Comparison of ENCODE assay signal across 8 cellular contexts in the genomic region with DNA sequence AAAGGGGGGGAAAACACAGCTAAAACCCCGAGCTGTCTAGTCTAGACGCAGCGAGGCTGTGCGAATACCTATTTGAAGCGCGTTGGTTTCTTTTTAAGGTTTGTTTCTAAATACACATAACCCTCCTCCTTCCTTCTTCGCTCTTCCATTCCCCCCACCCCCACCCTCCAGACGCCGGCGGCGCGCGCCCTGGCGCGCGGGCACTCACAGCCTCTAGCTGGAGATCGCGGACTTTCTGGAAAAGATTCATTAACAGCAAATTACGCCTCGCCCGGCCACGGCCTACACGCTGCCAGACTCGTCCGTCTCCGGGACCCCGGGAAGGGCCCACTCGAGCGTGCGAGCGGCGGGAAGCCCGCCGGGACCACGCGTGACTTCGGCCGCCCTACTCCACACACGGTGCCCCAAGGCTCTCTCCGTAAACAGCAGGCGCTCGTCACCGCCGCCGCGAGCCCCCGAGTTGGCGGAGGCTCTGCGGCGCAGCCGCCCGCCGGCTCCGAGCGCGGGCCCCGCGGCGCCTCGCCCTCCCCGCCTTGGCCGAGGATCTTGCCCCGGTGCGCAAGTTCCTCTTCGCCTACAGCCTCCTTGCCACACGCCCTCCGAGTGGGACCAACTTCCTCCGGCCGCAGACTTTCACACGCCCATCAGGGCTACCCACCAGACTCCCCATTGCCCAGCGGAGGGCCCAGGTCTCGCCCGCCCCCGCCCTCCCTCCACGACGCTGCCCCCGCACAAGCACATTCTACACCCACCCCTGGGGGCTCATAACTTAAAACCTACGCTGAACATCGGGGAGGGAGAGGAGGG. TPM values are rescaled to one million over a fixed set of nuclear protein-coding genes. Genes with fewer than 3 reads are reported as not detected.
A peak's percentile ranks its signal among the peaks of the same experiment; 100 is the strongest.
DNase-seq lines count a peak whose midpoint lies in the region; ATAC-seq and TF ChIP-seq lines count a peak whose summit lies in the region.

No MANE protein-coding gene starts in this region.

- no peak for TF ChIP-seq RAD21 in SK-N-SH (IDR thresholded peaks at IDR 0.05; ENCODE audit: low read length)

- BruUV-seq in OCI-LY7 (replicated peaks; lab: Mats Ljungman, UMichigan) = no TSS peak

- no peaks in the 10 kb centered on the region for H3K27me3 Mint-ChIP-seq in memory B cell

- peaks cover 16% of the 10 kb centered on the region; the same call in 1 of the 2 replicates for H3K27me3 ChIP-seq in SK-N-SH (ENCODE audit: insufficient read depth)
- H3K27me3 ChIP-seq in tibial nerve = peaks cover 0 to 53% of the 10 kb centered on the region in 2 donors

- POLR2A ChIA-PET in SK-N-SH (lab: Yijun Ruan, JAX) (interaction anchor here (0.6 to 0.8 kb wide), 5 partner anchors 9 to 392 kb away, joined by 3 to 5 read pairs (median 3); no protein-coding TSS in a partner anchor), OCI-LY7 (lab: Charles Lee) (interaction anchor here (0.6 to 4.9 kb wide), 4 partner anchors 10 to 74 kb away, joined by 6 to 55 read pairs (median 8); no protein-coding TSS in a partner anchor)

- peak overlapping the region; percentile 88 for H3K4me3 Mint-ChIP-seq in memory B cell

- CTCF ChIA-PET in SK-N-SH (lab: Yijun Ruan, JAX) = interaction anchor here (0.7 kb wide), 1 partner anchor 259 kb away, joined by 3 read pairs; no protein-coding TSS in a partner anchor
- CTCF ChIA-PET in OCI-LY7 (lab: Charles Lee; ENCODE audit: unreplicated experiment) = no interaction called here

- TF ChIP-seq EP300 in SK-N-SH (IDR thresholded peaks at IDR 0.05; ENCODE audit: borderline replicate concordance in 1 of 2, low read depth in 1 of 2, low read length in 1 of 2) = no peak
- TF ChIP-seq EP300 in tibial nerve (IDR thresholded peaks at IDR 0.05) = no peak

- 34% methylated on average over 53 of the region's 79 CpGs for WGBS in SK-N-SH (ENCODE audit: low lambda C conversion rate)
- 0 to 12% methylated on average over 34 to 77 of the region's 79 CpGs for WGBS in tibial nerve, 2 donors

- no peaks in the 10 kb centered on the region for H3K9me3 ChIP-seq in SK-N-SH
- no peaks in the 10 kb centered on the region for H3K9me3 ChIP-seq in OCI-LY7 (ENCODE audit: low read length)
- no peaks in the 10 kb centered on the region for H3K9me3 ChIP-seq in tibial nerve

- H3K79me2 ChIP-seq in SK-N-SH (ENCODE audit: insufficient read depth) (peaks cover 56% of the 10 kb centered on the region), OCI-LY7 (ENCODE audit: insufficient read depth, low read depth, low read length) (peaks cover 54% of the 10 kb centered on the region)

- TF ChIP-seq CTCF in SK-N-SH (IDR thresholded peaks at IDR 0.05) (no peak), OCI-LY7 (conservative IDR thresholded peaks at IDR 0.05; ENCODE audit: low read length) (no peak), cardiac fibroblast (IDR thresholded peaks at IDR 0.05; ENCODE audit: low read depth, low read length) (no peak), tibial nerve (IDR thresholded peaks at IDR 0.05) (no peak)

- H3K27ac ChIP-seq in SK-N-SH (ENCODE audit: low read depth in 2 of 2, low read length in 1 of 2) (peak overlapping the region; percentile 63 to 79), OCI-LY7 (ENCODE audit: low read depth, low read length, poor library complexity, severe bottlenecking) (peak overlapping the region; percentile 60), tibial nerve (peak overlapping the region; percentile 72 to 93 (median 92))

- peak overlapping the region; percentile 85 for H3K4me2 ChIP-seq in SK-N-SH
- peak overlapping the region; percentile 75 for H3K4me2 ChIP-seq in OCI-LY7 (ENCODE audit: low read length)

- intact Hi-C loops in OCI-LY7 (cut with micrococcal nuclease; ENCODE audit: unreplicated experiment) = loop anchor here (10.0 kb wide), 1 partner anchor 141 kb away; no protein-coding TSS in a partner anchor

- peak overlapping the region; percentile 65; the same call in 1 of the 2 replicates for H3K9ac ChIP-seq in SK-N-SH

- H3K9me3 Mint-ChIP-seq in memory B cell = no peaks in the 10 kb centered on the region

- peaks cover 7 to 24% of the 10 kb centered on the region in 2 experiments; a peak in 2 of 4 replicates for H3K4me1 ChIP-seq in SK-N-SH (ENCODE audit: control insufficient read depth in 1 of 2, insufficient read depth in 2 of 2, low read depth in 1 of 2, low read length in 1 of 2)
- H3K4me1 ChIP-seq in OCI-LY7 (ENCODE audit: insufficient read depth, low read length, poor library complexity, severe bottlenecking) = peaks cover 55% of the 10 kb centered on the region
- peaks cover 0 to 48% (median 6%) of the 10 kb centered on the region in 4 donors for H3K4me1 ChIP-seq in tibial nerve

- no peak for TF ChIP-seq POLR2A in tibial nerve (IDR thresholded peaks at IDR 0.05)

- DNase-seq in SK-N-SH (peak; percentile 44), OCI-LY7 (ENCODE audit: low spot score) (peak; percentile 65), cardiac fibroblast (ENCODE audit: low read depth in 2 of 2) (peak; percentile 42 to 46), memory B cell (ENCODE audit: low spot score in 2 of 2) (peak in 1 of 2 donors; percentile 31), tibial nerve (ENCODE audit: low spot score in 2 of 2) (no peak)

- H3K4me1 Mint-ChIP-seq in memory B cell = peaks cover 34% of the 10 kb centered on the region

- H3F3A ChIP-seq in SK-N-SH (replicated peaks; ENCODE audit: insufficient read depth) = peaks cover 8% of the 10 kb centered on the region

- ATAC-seq in SK-N-SH treated with all-trans-retinoic acid at 6 μM for 48 hours = no peak
- ATAC-seq in memory B cell (ENCODE audit: low read depth) = no peak
- ATAC-seq in HG02571 (IDR thresholded peaks at IDR 0.05; ENCODE audit: unreplicated experiment) = no peak
- ATAC-seq in GM21737 (IDR thresholded peaks at IDR 0.05; ENCODE audit: unreplicated experiment) = no peak

- H3K36me3 ChIP-seq in SK-N-SH (replicated peaks in 1 of 2; ENCODE audit: control insufficient read depth in 1 of 2, insufficient read depth in 2 of 2, low read length in 1 of 2) = no peaks in the 10 kb centered on the region
- H3K36me3 ChIP-seq in OCI-LY7 (ENCODE audit: insufficient read depth, low read length) = peaks cover 8% of the 10 kb centered on the region; the same call in 1 of the 2 replicates
- H3K36me3 ChIP-seq in tibial nerve = no peaks in the 10 kb centered on the region

- H3K9me2 ChIP-seq in SK-N-SH = no peaks in the 10 kb centered on the region
- no peaks in the 10 kb centered on the region for H3K9me2 ChIP-seq in OCI-LY7 (ENCODE audit: insufficient read depth, low read length)

- peak overlapping the region; percentile 60 to 68 for H3K4me3 ChIP-seq in SK-N-SH (ENCODE audit: low read depth in 2 of 2, low read length in 1 of 2)
- peak overlapping the region; percentile 90 for H3K4me3 ChIP-seq in OCI-LY7 (ENCODE audit: low read depth, low read length, poor library complexity, severe bottlenecking)
- peak overlapping the region; percentile 58 to 64 for H3K4me3 ChIP-seq in cardiac fibroblast (replicated peaks in 1 of 2; ENCODE audit: low read depth in 2 of 2, low read length in 2 of 2)
- H3K4me3 ChIP-seq in tibial nerve = peak overlapping the region; percentile 76 to 87 (median 82)

- peak overlapping the region; percentile 90 for H3K27ac Mint-ChIP-seq in memory B cell

- no peaks in the 10 kb centered on the region for H3K36me3 Mint-ChIP-seq in memory B cell

- peaks cover 27% of the 10 kb centered on the region for H4K20me1 ChIP-seq in SK-N-SH (ENCODE audit: insufficient read depth)
- H4K20me1 ChIP-seq in OCI-LY7 (ENCODE audit: insufficient read depth, low read length) = peaks cover 22% of the 10 kb centered on the region

- no peak overlapping the region for H2AFZ ChIP-seq in SK-N-SH (ENCODE audit: low read depth)
- H2AFZ ChIP-seq in OCI-LY7 (ENCODE audit: low read length) = no peak overlapping the region

TF ChIP-seq in SK-N-SH treated with all-trans-retinoic acid at 6 μM for 48 hours, 23 proteins besides CTCF, POLR2A, EP300 and RAD21:
- no peak for TF ChIP-seq CSDC2 (CRISPR knock-in tag; IDR thresholded peaks at IDR 0.05)
- TF ChIP-seq TCF4 (CRISPR knock-in tag; IDR thresholded peaks at IDR 0.05; ENCODE audit: borderline replicate concordance) = no peak
- TF ChIP-seq ZFP3 (CRISPR knock-in tag; IDR thresholded peaks at IDR 0.05) = no peak
- TF ChIP-seq TOX (CRISPR knock-in tag; IDR thresholded peaks at IDR 0.05; ENCODE audit: borderline replicate concordance) = no peak
- no peak for TF ChIP-seq ZNF565 (CRISPR knock-in tag; conservative IDR thresholded peaks at IDR 0.05; ENCODE audit: low read depth)
- TF ChIP-seq ARNTL (CRISPR knock-in tag; IDR thresholded peaks at IDR 0.05; ENCODE audit: borderline replicate concordance, low read depth) = no peak
- TF ChIP-seq CREB5 (CRISPR knock-in tag; IDR thresholded peaks at IDR 0.05; ENCODE audit: low read depth) = no peak
- no peak for TF ChIP-seq SNAI2 (CRISPR knock-in tag; IDR thresholded peaks at IDR 0.05)
- TF ChIP-seq ESRRG (CRISPR knock-in tag; IDR thresholded peaks at IDR 0.05) = no peak
- no peak for TF ChIP-seq PPARA (CRISPR knock-in tag; IDR thresholded peaks at IDR 0.05; ENCODE audit: borderline replicate concordance)
- no peak for TF ChIP-seq OSR1 (CRISPR knock-in tag; IDR thresholded peaks at IDR 0.05)
- no peak for TF ChIP-seq ZNF8 (CRISPR knock-in tag; IDR thresholded peaks at IDR 0.05)
- no peak for TF ChIP-seq RARB (CRISPR knock-in tag; IDR thresholded peaks at IDR 0.05)
TF ChIP-seq in SK-N-SH treated with all-trans-retinoic acid at 6 μM for 48 hours: peak in this region for 0.

RNA-seq across cellular contexts. Expression of gene BCOR, which starts 2.0 kb away (rescaled TPM):
- polyA plus RNA-seq in SK-N-SH (2012; rRNA removed) = 6.9 and 8.8 TPM in 2 replicates
- 8.4 and 9.4 TPM in 2 replicates for polyA plus RNA-seq in SK-N-SH (2012; cell fraction: cytosol; rRNA removed)
- polyA plus RNA-seq in SK-N-SH (2012; cell fraction: nucleus; rRNA removed) = 19.4 and 21.9 TPM in 2 replicates
- 55.6 and 64.3 TPM in 2 replicates for total RNA-seq in OCI-LY7 (2014; rRNA removed; shearing (Covaris generic))
- 48.0 and 52.2 TPM in 2 replicates for total RNA-seq in OCI-LY7 (2022)
- total RNA-seq in tibial nerve = 10 to 100 TPM; 16.2 to 34.7 (median 23.7) TPM

Comparison
In these comparisons a context has a peak if more than half of its experiments do, and no peak if none do; other contexts are left out.
1. DNase-seq: peak in SK-N-SH (single experiment), OCI-LY7 (single experiment) and cardiac fibroblast (2 of 2); none in tibial nerve (0 of 2).
2. Peak in every context shown above with its lines, with median percentiles within 50 percentile points of each other: H3K27ac ChIP-seq and H3K4me3 ChIP-seq.